In the genomic region with DNA sequence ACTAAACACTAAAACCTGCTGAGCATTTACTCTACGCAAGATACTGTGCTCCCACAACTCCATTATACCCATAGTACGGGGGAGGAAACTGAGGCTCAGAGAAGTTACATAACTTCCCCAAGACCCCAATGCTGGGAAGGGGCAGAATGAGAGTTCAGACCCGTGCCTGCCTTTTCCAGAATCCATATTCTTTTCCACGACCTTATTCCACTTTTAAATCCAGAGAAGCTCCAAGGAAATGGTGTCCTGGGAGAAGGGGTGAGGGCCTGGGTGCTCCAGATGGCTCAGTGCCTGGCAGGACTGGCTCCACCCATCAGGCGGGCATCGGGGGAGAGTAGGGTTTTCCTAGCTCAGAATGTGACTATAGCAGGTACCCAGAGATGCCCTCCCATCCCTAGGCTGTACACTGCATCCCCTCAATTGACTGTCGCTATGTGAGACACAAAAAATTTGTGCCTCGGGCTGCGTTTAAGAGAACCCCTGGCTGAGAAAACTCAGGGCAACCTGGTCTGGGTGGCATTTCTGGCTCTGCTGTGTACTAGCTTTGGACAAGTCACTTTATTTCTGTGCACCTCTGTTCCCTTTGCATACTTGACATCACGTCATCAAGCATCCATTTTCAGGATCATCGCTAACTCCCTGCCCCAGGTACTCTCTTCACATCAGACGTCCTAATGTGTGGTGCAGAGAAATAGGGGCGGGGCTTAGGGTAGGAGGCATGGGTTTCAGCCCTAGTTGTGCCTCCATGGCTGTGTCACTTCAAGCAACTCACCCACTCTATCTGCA, we compare ENCODE assay signal across 1 cellular context.
TF ChIP-seq lines count a peak whose summit lies in the region.

No MANE protein-coding gene starts in this region.

TF ChIP-seq in WTC11, 78 proteins besides CTCF, POLR2A, EP300 and RAD21 (continued from another document):
- TF ChIP-seq, protein P1, sequence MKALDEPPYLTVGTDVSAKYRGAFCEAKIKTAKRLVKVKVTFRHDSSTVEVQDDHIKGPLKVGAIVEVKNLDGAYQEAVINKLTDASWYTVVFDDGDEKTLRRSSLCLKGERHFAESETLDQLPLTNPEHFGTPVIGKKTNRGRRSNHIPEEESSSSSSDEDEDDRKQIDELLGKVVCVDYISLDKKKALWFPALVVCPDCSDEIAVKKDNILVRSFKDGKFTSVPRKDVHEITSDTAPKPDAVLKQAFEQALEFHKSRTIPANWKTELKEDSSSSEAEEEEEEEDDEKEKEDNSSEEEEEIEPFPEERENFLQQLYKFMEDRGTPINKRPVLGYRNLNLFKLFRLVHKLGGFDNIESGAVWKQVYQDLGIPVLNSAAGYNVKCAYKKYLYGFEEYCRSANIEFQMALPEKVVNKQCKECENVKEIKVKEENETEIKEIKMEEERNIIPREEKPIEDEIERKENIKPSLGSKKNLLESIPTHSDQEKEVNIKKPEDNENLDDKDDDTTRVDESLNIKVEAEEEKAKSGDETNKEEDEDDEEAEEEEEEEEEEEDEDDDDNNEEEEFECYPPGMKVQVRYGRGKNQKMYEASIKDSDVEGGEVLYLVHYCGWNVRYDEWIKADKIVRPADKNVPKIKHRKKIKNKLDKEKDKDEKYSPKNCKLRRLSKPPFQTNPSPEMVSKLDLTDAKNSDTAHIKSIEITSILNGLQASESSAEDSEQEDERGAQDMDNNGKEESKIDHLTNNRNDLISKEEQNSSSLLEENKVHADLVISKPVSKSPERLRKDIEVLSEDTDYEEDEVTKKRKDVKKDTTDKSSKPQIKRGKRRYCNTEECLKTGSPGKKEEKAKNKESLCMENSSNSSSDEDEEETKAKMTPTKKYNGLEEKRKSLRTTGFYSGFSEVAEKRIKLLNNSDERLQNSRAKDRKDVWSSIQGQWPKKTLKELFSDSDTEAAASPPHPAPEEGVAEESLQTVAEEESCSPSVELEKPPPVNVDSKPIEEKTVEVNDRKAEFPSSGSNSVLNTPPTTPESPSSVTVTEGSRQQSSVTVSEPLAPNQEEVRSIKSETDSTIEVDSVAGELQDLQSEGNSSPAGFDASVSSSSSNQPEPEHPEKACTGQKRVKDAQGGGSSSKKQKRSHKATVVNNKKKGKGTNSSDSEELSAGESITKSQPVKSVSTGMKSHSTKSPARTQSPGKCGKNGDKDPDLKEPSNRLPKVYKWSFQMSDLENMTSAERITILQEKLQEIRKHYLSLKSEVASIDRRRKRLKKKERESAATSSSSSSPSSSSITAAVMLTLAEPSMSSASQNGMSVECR (CRISPR knock-in tag; IDR thresholded peaks at IDR 0.05; ENCODE audit: borderline replicate concordance) = no peak
- TF ChIP-seq, protein P2, sequence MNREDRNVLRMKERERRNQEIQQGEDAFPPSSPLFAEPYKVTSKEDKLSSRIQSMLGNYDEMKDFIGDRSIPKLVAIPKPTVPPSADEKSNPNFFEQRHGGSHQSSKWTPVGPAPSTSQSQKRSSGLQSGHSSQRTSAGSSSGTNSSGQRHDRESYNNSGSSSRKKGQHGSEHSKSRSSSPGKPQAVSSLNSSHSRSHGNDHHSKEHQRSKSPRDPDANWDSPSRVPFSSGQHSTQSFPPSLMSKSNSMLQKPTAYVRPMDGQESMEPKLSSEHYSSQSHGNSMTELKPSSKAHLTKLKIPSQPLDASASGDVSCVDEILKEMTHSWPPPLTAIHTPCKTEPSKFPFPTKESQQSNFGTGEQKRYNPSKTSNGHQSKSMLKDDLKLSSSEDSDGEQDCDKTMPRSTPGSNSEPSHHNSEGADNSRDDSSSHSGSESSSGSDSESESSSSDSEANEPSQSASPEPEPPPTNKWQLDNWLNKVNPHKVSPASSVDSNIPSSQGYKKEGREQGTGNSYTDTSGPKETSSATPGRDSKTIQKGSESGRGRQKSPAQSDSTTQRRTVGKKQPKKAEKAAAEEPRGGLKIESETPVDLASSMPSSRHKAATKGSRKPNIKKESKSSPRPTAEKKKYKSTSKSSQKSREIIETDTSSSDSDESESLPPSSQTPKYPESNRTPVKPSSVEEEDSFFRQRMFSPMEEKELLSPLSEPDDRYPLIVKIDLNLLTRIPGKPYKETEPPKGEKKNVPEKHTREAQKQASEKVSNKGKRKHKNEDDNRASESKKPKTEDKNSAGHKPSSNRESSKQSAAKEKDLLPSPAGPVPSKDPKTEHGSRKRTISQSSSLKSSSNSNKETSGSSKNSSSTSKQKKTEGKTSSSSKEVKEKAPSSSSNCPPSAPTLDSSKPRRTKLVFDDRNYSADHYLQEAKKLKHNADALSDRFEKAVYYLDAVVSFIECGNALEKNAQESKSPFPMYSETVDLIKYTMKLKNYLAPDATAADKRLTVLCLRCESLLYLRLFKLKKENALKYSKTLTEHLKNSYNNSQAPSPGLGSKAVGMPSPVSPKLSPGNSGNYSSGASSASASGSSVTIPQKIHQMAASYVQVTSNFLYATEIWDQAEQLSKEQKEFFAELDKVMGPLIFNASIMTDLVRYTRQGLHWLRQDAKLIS (CRISPR knock-in tag; IDR thresholded peaks at IDR 0.05; ENCODE audit: borderline replicate concordance) = no peak
- TF ChIP-seq, protein P3, sequence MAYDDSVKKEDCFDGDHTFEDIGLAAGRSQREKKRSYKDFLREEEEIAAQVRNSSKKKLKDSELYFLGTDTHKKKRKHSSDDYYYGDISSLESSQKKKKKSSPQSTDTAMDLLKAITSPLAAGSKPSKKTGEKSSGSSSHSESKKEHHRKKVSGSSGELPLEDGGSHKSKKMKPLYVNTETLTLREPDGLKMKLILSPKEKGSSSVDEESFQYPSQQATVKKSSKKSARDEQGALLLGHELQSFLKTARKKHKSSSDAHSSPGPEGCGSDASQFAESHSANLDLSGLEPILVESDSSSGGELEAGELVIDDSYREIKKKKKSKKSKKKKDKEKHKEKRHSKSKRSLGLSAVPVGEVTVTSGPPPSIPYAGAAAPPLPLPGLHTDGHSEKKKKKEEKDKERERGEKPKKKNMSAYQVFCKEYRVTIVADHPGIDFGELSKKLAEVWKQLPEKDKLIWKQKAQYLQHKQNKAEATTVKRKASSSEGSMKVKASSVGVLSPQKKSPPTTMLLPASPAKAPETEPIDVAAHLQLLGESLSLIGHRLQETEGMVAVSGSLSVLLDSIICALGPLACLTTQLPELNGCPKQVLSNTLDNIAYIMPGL (CRISPR knock-in tag; IDR thresholded peaks at IDR 0.05) = no peak
- TF ChIP-seq NR1H2 (CRISPR knock-in tag; IDR thresholded peaks at IDR 0.05) (no peak), CREM (CRISPR knock-in tag; IDR thresholded peaks at IDR 0.05) (no peak), ZNF219 (CRISPR knock-in tag; IDR thresholded peaks at IDR 0.05; ENCODE audit: borderline replicate concordance) (no peak), ETV6 (CRISPR knock-in tag; IDR thresholded peaks at IDR 0.05) (no peak), IRF2 (CRISPR knock-in tag; IDR thresholded peaks at IDR 0.05; ENCODE audit: borderline replicate concordance, low read depth) (no peak), TP53 (CRISPR knock-in tag; IDR thresholded peaks at IDR 0.05) (no peak)
- TF ChIP-seq, protein P4, sequence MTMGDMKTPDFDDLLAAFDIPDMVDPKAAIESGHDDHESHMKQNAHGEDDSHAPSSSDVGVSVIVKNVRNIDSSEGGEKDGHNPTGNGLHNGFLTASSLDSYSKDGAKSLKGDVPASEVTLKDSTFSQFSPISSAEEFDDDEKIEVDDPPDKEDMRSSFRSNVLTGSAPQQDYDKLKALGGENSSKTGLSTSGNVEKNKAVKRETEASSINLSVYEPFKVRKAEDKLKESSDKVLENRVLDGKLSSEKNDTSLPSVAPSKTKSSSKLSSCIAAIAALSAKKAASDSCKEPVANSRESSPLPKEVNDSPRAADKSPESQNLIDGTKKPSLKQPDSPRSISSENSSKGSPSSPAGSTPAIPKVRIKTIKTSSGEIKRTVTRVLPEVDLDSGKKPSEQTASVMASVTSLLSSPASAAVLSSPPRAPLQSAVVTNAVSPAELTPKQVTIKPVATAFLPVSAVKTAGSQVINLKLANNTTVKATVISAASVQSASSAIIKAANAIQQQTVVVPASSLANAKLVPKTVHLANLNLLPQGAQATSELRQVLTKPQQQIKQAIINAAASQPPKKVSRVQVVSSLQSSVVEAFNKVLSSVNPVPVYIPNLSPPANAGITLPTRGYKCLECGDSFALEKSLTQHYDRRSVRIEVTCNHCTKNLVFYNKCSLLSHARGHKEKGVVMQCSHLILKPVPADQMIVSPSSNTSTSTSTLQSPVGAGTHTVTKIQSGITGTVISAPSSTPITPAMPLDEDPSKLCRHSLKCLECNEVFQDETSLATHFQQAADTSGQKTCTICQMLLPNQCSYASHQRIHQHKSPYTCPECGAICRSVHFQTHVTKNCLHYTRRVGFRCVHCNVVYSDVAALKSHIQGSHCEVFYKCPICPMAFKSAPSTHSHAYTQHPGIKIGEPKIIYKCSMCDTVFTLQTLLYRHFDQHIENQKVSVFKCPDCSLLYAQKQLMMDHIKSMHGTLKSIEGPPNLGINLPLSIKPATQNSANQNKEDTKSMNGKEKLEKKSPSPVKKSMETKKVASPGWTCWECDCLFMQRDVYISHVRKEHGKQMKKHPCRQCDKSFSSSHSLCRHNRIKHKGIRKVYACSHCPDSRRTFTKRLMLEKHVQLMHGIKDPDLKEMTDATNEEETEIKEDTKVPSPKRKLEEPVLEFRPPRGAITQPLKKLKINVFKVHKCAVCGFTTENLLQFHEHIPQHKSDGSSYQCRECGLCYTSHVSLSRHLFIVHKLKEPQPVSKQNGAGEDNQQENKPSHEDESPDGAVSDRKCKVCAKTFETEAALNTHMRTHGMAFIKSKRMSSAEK (CRISPR knock-in tag; IDR thresholded peaks at IDR 0.05; ENCODE audit: borderline replicate concordance) = no peak
- TF ChIP-seq, protein P5, sequence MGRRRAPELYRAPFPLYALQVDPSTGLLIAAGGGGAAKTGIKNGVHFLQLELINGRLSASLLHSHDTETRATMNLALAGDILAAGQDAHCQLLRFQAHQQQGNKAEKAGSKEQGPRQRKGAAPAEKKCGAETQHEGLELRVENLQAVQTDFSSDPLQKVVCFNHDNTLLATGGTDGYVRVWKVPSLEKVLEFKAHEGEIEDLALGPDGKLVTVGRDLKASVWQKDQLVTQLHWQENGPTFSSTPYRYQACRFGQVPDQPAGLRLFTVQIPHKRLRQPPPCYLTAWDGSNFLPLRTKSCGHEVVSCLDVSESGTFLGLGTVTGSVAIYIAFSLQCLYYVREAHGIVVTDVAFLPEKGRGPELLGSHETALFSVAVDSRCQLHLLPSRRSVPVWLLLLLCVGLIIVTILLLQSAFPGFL (CRISPR knock-in tag; IDR thresholded peaks at IDR 0.05; ENCODE audit: borderline replicate concordance) = no peak
- TF ChIP-seq, protein P6, sequence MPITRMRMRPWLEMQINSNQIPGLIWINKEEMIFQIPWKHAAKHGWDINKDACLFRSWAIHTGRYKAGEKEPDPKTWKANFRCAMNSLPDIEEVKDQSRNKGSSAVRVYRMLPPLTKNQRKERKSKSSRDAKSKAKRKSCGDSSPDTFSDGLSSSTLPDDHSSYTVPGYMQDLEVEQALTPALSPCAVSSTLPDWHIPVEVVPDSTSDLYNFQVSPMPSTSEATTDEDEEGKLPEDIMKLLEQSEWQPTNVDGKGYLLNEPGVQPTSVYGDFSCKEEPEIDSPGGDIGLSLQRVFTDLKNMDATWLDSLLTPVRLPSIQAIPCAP (CRISPR knock-in tag; IDR thresholded peaks at IDR 0.05) = no peak
- TF ChIP-seq, protein P7, sequence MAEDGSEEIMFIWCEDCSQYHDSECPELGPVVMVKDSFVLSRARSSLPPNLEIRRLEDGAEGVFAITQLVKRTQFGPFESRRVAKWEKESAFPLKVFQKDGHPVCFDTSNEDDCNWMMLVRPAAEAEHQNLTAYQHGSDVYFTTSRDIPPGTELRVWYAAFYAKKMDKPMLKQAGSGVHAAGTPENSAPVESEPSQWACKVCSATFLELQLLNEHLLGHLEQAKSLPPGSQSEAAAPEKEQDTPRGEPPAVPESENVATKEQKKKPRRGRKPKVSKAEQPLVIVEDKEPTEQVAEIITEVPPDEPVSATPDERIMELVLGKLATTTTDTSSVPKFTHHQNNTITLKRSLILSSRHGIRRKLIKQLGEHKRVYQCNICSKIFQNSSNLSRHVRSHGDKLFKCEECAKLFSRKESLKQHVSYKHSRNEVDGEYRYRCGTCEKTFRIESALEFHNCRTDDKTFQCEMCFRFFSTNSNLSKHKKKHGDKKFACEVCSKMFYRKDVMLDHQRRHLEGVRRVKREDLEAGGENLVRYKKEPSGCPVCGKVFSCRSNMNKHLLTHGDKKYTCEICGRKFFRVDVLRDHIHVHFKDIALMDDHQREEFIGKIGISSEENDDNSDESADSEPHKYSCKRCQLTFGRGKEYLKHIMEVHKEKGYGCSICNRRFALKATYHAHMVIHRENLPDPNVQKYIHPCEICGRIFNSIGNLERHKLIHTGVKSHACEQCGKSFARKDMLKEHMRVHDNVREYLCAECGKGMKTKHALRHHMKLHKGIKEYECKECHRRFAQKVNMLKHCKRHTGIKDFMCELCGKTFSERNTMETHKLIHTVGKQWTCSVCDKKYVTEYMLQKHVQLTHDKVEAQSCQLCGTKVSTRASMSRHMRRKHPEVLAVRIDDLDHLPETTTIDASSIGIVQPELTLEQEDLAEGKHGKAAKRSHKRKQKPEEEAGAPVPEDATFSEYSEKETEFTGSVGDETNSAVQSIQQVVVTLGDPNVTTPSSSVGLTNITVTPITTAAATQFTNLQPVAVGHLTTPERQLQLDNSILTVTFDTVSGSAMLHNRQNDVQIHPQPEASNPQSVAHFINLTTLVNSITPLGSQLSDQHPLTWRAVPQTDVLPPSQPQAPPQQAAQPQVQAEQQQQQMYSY (CRISPR knock-in tag; IDR thresholded peaks at IDR 0.05) = no peak
- TF ChIP-seq, protein P8, sequence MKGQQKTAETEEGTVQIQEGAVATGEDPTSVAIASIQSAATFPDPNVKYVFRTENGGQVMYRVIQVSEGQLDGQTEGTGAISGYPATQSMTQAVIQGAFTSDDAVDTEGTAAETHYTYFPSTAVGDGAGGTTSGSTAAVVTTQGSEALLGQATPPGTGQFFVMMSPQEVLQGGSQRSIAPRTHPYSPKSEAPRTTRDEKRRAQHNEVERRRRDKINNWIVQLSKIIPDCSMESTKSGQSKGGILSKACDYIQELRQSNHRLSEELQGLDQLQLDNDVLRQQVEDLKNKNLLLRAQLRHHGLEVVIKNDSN (CRISPR knock-in tag; IDR thresholded peaks at IDR 0.05) = no peak
- TF ChIP-seq, protein P9, sequence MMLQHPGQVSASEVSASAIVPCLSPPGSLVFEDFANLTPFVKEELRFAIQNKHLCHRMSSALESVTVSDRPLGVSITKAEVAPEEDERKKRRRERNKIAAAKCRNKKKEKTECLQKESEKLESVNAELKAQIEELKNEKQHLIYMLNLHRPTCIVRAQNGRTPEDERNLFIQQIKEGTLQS (CRISPR knock-in tag; conservative IDR thresholded peaks at IDR 0.05) = no peak
TF ChIP-seq in WTC11: peak in this region for 0.
